8 cellular contexts compared by ENCODE assay signal in genomic region chr5:111530298-111530740, GRCh38. TPM values are rescaled to one million over a fixed set of nuclear protein-coding genes. Genes with fewer than 3 reads are reported as not detected.
DNase-seq lines count a peak whose midpoint lies in the region; FAIRE-seq and TF ChIP-seq lines count a peak whose summit lies in the region.

No MANE protein-coding gene starts in this region.

- peak overlapping the region in 1 of 4 donors; percentile 26 for H3K27ac ChIP-seq in esophagus squamous epithelium

- no peaks in the 10 kb centered on the region for H3K9me3 ChIP-seq in esophagus squamous epithelium

- H3K4me1 ChIP-seq in esophagus squamous epithelium, result peaks cover 0 to 8% (median 0%) of the 10 kb centered on the region in 3 donors

- peak; percentile 92 for DNase-seq in EH (ENCODE audit: low read depth)
- peak; percentile 51 for DNase-seq in H54 (ENCODE audit: insufficient read length, low spot score)
- peak; percentile 41 for DNase-seq in NAMALWA (ENCODE audit: low spot score)
- DNase-seq in activated CD8-positive, alpha-beta memory T cell treated with anti-CD3 and anti-CD28 coated beads for 24 hours, result peak; percentile 86
- peak; percentile 46 for DNase-seq in esophagus squamous epithelium (lab: John Stamatoyannopoulos, UW)
- DNase-seq in pons (ENCODE audit: low spot score), result peak; percentile 52
- no peak for DNase-seq in progenitor cell of endocrine pancreas (ENCODE audit: low spot score, unreplicated experiment)
- no peak for DNase-seq in NCI-H748 treated with DMSO at 0.1 percent for 48 hours (lab: John Stamatoyannopoulos, UW)

- intact Hi-C loops in esophagus squamous epithelium (cut with DNase I), result no loop called here

- 20 to 26% methylated on average over 10 of the region's 10 CpGs for WGBS in esophagus squamous epithelium, 2 donors

- H3K4me3 Mint-ChIP-seq in progenitor cell of endocrine pancreas (ENCODE audit: low read depth), result no peak overlapping the region

- H3K36me3 ChIP-seq in esophagus squamous epithelium, result no peaks in the 10 kb centered on the region

- no peaks in the 10 kb centered on the region for H3K4me1 Mint-ChIP-seq in progenitor cell of endocrine pancreas (ENCODE audit: low read depth)

- H3K36me3 Mint-ChIP-seq in progenitor cell of endocrine pancreas (ENCODE audit: insufficient read depth), result no peaks in the 10 kb centered on the region

- no peaks in the 10 kb centered on the region for H3K27me3 ChIP-seq in esophagus squamous epithelium

- TF ChIP-seq CTCF in esophagus squamous epithelium (IDR thresholded peaks at IDR 0.05), result no peak
- no peak for TF ChIP-seq CTCF in progenitor cell of endocrine pancreas (IDR thresholded peaks at IDR 0.05; ENCODE audit: unreplicated experiment)

- H3K9me3 Mint-ChIP-seq in progenitor cell of endocrine pancreas (ENCODE audit: low read depth), result peaks cover 7% of the 10 kb centered on the region

- H3K27ac Mint-ChIP-seq in progenitor cell of endocrine pancreas, result no peak overlapping the region

- H3K4me3 ChIP-seq in esophagus squamous epithelium, result no peak overlapping the region

- TF ChIP-seq POLR2A in H54 (IDR thresholded peaks at IDR 0.05; ENCODE audit: low read depth, low read length), result peak; percentile 27; the same call in 1 of the 2 replicates
- no peak for TF ChIP-seq POLR2A in esophagus squamous epithelium (IDR thresholded peaks at IDR 0.05)

- peak; percentile 98 for FAIRE-seq in H54 (lab: Jason Lieb, UNC)

- peaks cover 11% of the 10 kb centered on the region for H3K27me3 Mint-ChIP-seq in progenitor cell of endocrine pancreas

RNA-seq across cellular contexts. Expression of gene STARD4, which starts 18.0 kb away (rescaled TPM):
- total RNA-seq in esophagus squamous epithelium (10 to 100 TPM in 3 of 4 donors, 1 to 10 TPM in 1; 8.6 to 35.6 (median 18.9) TPM), progenitor cell of endocrine pancreas (35.6 and 41.2 TPM in 2 replicates)

Comparison
In these comparisons a context has a peak if more than half of its experiments do, and no peak if none do; other contexts are left out.
1. DNase-seq: peak in EH (single experiment), H54 (single experiment), NAMALWA (single experiment), activated CD8-positive, alpha-beta memory T cell treated with anti-CD3 and anti-CD28 coated beads for 24 hours (single experiment), esophagus squamous epithelium (single experiment) and pons (single experiment); none in progenitor cell of endocrine pancreas (single experiment) and NCI-H748 treated with DMSO at 0.1 percent for 48 hours (single experiment).